In genomic region chr1:185567006-185567405, GRCh38 we compare ENCODE assay signal across 9 cellular contexts.
DNase-seq lines count a peak whose midpoint lies in the region; ATAC-seq and TF ChIP-seq lines count a peak whose summit lies in the region.
"Had no signal": no experiment of that assay in that cellular context is flagged by ENCODE, and none has a peak within 500 bp of the region (broad histone marks: within the 10 kb centered on the region; RNA-seq: fewer than 3 reads in every experiment).

No MANE protein-coding gene starts in this region.

- peaks cover 52% of the 10 kb centered on the region for H3K4me1 Mint-ChIP-seq in T-helper 1 cell treated with Interleukin-12 subunit alpha and Interleukin-12 subunit beta and Interleukin-4 antibody, amounts not matched to agents 30 μg/mL and 1 μg/mL, for 36 hours (ENCODE audit: low read depth)

- ATAC-seq in GM18873 (IDR thresholded peaks at IDR 0.05; ENCODE audit: low FRiP score, unreplicated experiment), result no peak

- H3K36me3 Mint-ChIP-seq in T-helper 1 cell treated with Interleukin-12 subunit alpha and Interleukin-12 subunit beta and Interleukin-4 antibody, amounts not matched to agents 30 μg/mL and 1 μg/mL, for 36 hours (ENCODE audit: low read depth), result peaks cover 18% of the 10 kb centered on the region

- H3K27me3 Mint-ChIP-seq in T-helper 1 cell treated with Interleukin-12 subunit alpha and Interleukin-12 subunit beta and Interleukin-4 antibody, amounts not matched to agents 30 μg/mL and 1 μg/mL, for 36 hours (ENCODE audit: low read depth), result no peaks in the 10 kb centered on the region
- H3K27me3 Mint-ChIP-seq: dendritic cell treated with granulocyte-macrophage colony-stimulating factor and Interleukin-4, amounts not matched to agents 40 ng/mL and 50 ng/mL, for 4 days had no signal

- peak overlapping the region; percentile 66 for H3K4me3 Mint-ChIP-seq in T-helper 1 cell treated with Interleukin-12 subunit alpha and Interleukin-12 subunit beta and Interleukin-4 antibody, amounts not matched to agents 30 μg/mL and 1 μg/mL, for 36 hours
- H3K4me3 Mint-ChIP-seq: dendritic cell treated with granulocyte-macrophage colony-stimulating factor and Interleukin-4, amounts not matched to agents 40 ng/mL and 50 ng/mL, for 4 days had no signal

- WGBS in thymus, result under 1% methylated on average over 4 of the region's 4 CpGs

- H3K4me3 ChIP-seq in thymus (ENCODE audit: low read length), result peak overlapping the region; percentile 10

- peak overlapping the region; percentile 88 for H3K27ac Mint-ChIP-seq in T-helper 1 cell treated with Interleukin-12 subunit alpha and Interleukin-12 subunit beta and Interleukin-4 antibody, amounts not matched to agents 30 μg/mL and 1 μg/mL, for 36 hours
- H3K27ac Mint-ChIP-seq: dendritic cell treated with granulocyte-macrophage colony-stimulating factor and Interleukin-4, amounts not matched to agents 40 ng/mL and 50 ng/mL, for 4 days had no signal

- peaks cover 20% of the 10 kb centered on the region for H3K4me1 ChIP-seq in thymus (ENCODE audit: control insufficient read depth, insufficient read depth, low read length)

- DNase-seq in stimulated activated CD4-positive, alpha-beta T cell treated with anti-CD3 and anti-CD28 coated beads, Interleukin-15, amount 100 ng/mL, for 24 hours, result peak; percentile 19
- DNase-seq in stimulated activated CD4-positive, alpha-beta T cell treated with anti-CD3 and anti-CD28 coated beads, Interleukin-4, amount 100 ng/mL, for 1 hour, result no peak
- peak; percentile 92 for DNase-seq in M059J (ENCODE audit: low read depth)
- peak; percentile 5 to 14 for DNase-seq in erythroblast (lab: John Stamatoyannopoulos, UW)
- DNase-seq in 8988T, result no peak

- H3K27ac ChIP-seq in thymus (ENCODE audit: low read depth), result peak overlapping the region; percentile 61

- H3K9me3 ChIP-seq in thymus (ENCODE audit: control insufficient read depth), result no peaks in the 10 kb centered on the region

- TF ChIP-seq POLR2A in erythroblast (IDR thresholded peaks at IDR 0.05; ENCODE audit: low read length), result no peak

- no peaks in the 10 kb centered on the region for H3K27me3 ChIP-seq in thymus (ENCODE audit: control insufficient read depth, insufficient read depth)

- peaks cover 9% of the 10 kb centered on the region for H3K9me3 Mint-ChIP-seq in T-helper 1 cell treated with Interleukin-12 subunit alpha and Interleukin-12 subunit beta and Interleukin-4 antibody, amounts not matched to agents 30 μg/mL and 1 μg/mL, for 36 hours
- H3K9me3 Mint-ChIP-seq: dendritic cell treated with granulocyte-macrophage colony-stimulating factor and Interleukin-4, amounts not matched to agents 40 ng/mL and 50 ng/mL, for 4 days had no signal

- H3K36me3 ChIP-seq in thymus (ENCODE audit: control insufficient read depth, insufficient read depth), result no peaks in the 10 kb centered on the region

Comparison
In these comparisons a context has a peak if more than half of its experiments do, and no peak if none do; other contexts are left out.
1. DNase-seq: peak in stimulated activated CD4-positive, alpha-beta T cell treated with anti-CD3 and anti-CD28 coated beads, Interleukin-15, amount 100 ng/mL, for 24 hours (single experiment), M059J (single experiment) and erythroblast (2 of 2); none in stimulated activated CD4-positive, alpha-beta T cell treated with anti-CD3 and anti-CD28 coated beads, Interleukin-4, amount 100 ng/mL, for 1 hour (single experiment) and 8988T (single experiment).